Comparison of ENCODE assay signal across 10 cellular contexts in the genomic region with DNA sequence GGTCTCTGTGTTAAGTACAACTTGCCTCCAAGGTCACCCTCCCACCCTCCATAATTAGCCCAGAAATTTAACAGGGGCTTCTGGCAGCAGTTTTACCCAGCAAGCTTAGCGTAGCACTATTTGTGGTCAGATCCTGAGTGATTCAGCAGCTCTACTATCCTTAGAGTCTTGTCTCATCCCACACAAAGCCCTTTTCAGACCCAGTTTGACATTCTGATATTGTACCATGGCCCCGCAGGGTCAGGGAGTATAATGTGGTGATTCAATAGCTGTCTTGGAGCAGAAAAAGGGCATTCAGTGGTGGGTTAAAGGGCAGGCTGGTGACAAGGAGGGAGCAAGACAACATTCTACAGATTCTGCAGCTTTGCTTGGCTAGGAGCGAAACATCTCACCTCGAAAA.
DNase-seq lines count a peak whose midpoint lies in the region; ATAC-seq and TF ChIP-seq lines count a peak whose summit lies in the region.
"Had no signal": no experiment of that assay in that cellular context is flagged by ENCODE, and none has a peak within 500 bp of the region (broad histone marks: within the 10 kb centered on the region; RNA-seq: fewer than 3 reads in every experiment).

No MANE protein-coding gene starts in this region.

- H3K4me3 ChIP-seq in ectodermal cell (ENCODE audit: insufficient read depth, low read depth, low read length) (no peak overlapping the region), tibial artery (peak overlapping the region in 1 of 2 donors; percentile 43)

- POLR2A ChIA-PET in activated CD8-positive, alpha-beta T cell treated with anti-CD3 and anti-CD28 coated beads for 36 hours (lab: Charles Lee), result no interaction called here
- POLR2A ChIA-PET in activated CD8-positive, alpha-beta T cell treated with anti-CD3 and anti-CD28 coated beads, Interleukin-2, amount 10 ng/mL, durations not matched to agents 7 days and 5 days (lab: Charles Lee), result no interaction called here

- ATAC-seq in activated CD8-positive, alpha-beta T cell treated with anti-CD3 and anti-CD28 coated beads for 36 hours, result peak; percentile 42
- ATAC-seq in activated CD8-positive, alpha-beta T cell treated with anti-CD3 and anti-CD28 coated beads, Interleukin-2, amount 10 ng/mL, durations not matched to agents 7 days and 5 days, result no peak

- H3K27me3 ChIP-seq in ectodermal cell (ENCODE audit: control insufficient read depth, insufficient read depth, low read length, poor library complexity, severe bottlenecking) (no peaks in the 10 kb centered on the region), tibial artery (no peaks in the 10 kb centered on the region)

- H3K9me3 ChIP-seq in ectodermal cell (ENCODE audit: control insufficient read depth, low read length), result no peaks in the 10 kb centered on the region
- H3K9me3 ChIP-seq in tibial artery, result no peaks in the 10 kb centered on the region

- H3K4me1 ChIP-seq in ectodermal cell (ENCODE audit: control insufficient read depth, insufficient read depth, low read length), result peaks cover 5% of the 10 kb centered on the region
- peaks cover 0 to 8% (median 3%) of the 10 kb centered on the region in 4 donors for H3K4me1 ChIP-seq in tibial artery

- peaks cover 14% of the 10 kb centered on the region for H3K9me3 Mint-ChIP-seq in activated CD8-positive, alpha-beta T cell treated with anti-CD3 and anti-CD28 coated beads for 36 hours
- no peaks in the 10 kb centered on the region for H3K9me3 Mint-ChIP-seq in activated CD8-positive, alpha-beta T cell treated with anti-CD3 and anti-CD28 coated beads, Interleukin-2, amount 10 ng/mL, durations not matched to agents 7 days and 5 days (ENCODE audit: insufficient read depth)
- peaks cover 2% of the 10 kb centered on the region for H3K9me3 Mint-ChIP-seq in Calu3 (ENCODE audit: low read depth, unreplicated experiment)

- no peak overlapping the region for H3K27ac Mint-ChIP-seq in activated CD8-positive, alpha-beta T cell treated with anti-CD3 and anti-CD28 coated beads for 36 hours
- H3K27ac Mint-ChIP-seq in activated CD8-positive, alpha-beta T cell treated with anti-CD3 and anti-CD28 coated beads, Interleukin-2, amount 10 ng/mL, durations not matched to agents 7 days and 5 days, result no peak overlapping the region
- H3K27ac Mint-ChIP-seq in Calu3 (ENCODE audit: unreplicated experiment), result no peak overlapping the region
- H3K27ac Mint-ChIP-seq: activated CD4-positive, alpha-beta T cell treated with anti-CD3 and anti-CD28 coated beads, Interleukin-2, amount 10 ng/mL, durations not matched to agents 7 days and 5 days had no signal

- no peak for TF ChIP-seq CTCF in activated CD8-positive, alpha-beta T cell treated with anti-CD3 and anti-CD28 coated beads for 36 hours (IDR thresholded peaks at IDR 0.05)
- no peak for TF ChIP-seq CTCF in tibial artery (IDR thresholded peaks at IDR 0.05)
- TF ChIP-seq CTCF in Calu3 (IDR thresholded peaks at IDR 0.05; ENCODE audit: unreplicated experiment), result no peak

- no TSS peak for BruUV-seq in Calu3 (replicated peaks; lab: Mats Ljungman, UMichigan)

- peaks cover 2% of the 10 kb centered on the region for H3K36me3 Mint-ChIP-seq in activated CD8-positive, alpha-beta T cell treated with anti-CD3 and anti-CD28 coated beads for 36 hours (ENCODE audit: low read depth)
- no peaks in the 10 kb centered on the region for H3K36me3 Mint-ChIP-seq in activated CD8-positive, alpha-beta T cell treated with anti-CD3 and anti-CD28 coated beads, Interleukin-2, amount 10 ng/mL, durations not matched to agents 7 days and 5 days (ENCODE audit: low read depth)
- no peaks in the 10 kb centered on the region for H3K36me3 Mint-ChIP-seq in Calu3 (ENCODE audit: insufficient read depth, unreplicated experiment)

- H3K4me3 Mint-ChIP-seq in activated CD8-positive, alpha-beta T cell treated with anti-CD3 and anti-CD28 coated beads for 36 hours, result no peak overlapping the region
- no peak overlapping the region for H3K4me3 Mint-ChIP-seq in activated CD8-positive, alpha-beta T cell treated with anti-CD3 and anti-CD28 coated beads, Interleukin-2, amount 10 ng/mL, durations not matched to agents 7 days and 5 days
- no peak overlapping the region for H3K4me3 Mint-ChIP-seq in Calu3 (ENCODE audit: low read depth, unreplicated experiment)

- H3K4me1 Mint-ChIP-seq in activated CD8-positive, alpha-beta T cell treated with anti-CD3 and anti-CD28 coated beads for 36 hours (ENCODE audit: low read depth), result peaks cover 11% of the 10 kb centered on the region
- H3K4me1 Mint-ChIP-seq in activated CD8-positive, alpha-beta T cell treated with anti-CD3 and anti-CD28 coated beads, Interleukin-2, amount 10 ng/mL, durations not matched to agents 7 days and 5 days (ENCODE audit: low read depth), result peaks cover 19% of the 10 kb centered on the region
- H3K4me1 Mint-ChIP-seq in Calu3 (ENCODE audit: low read depth, unreplicated experiment), result no peaks in the 10 kb centered on the region

- H3K36me3 ChIP-seq in ectodermal cell (ENCODE audit: control insufficient read depth, insufficient read depth, low read length), result no peaks in the 10 kb centered on the region
- H3K36me3 ChIP-seq in tibial artery, result no peaks in the 10 kb centered on the region

- CTCF ChIA-PET in activated CD8-positive, alpha-beta T cell treated with anti-CD3 and anti-CD28 coated beads for 36 hours (lab: Charles Lee), result interaction anchor here (0.6 to 4.9 kb wide), 17 partner anchors 12 to 488 kb away, joined by 3 to 68 read pairs (median 4); a partner anchor contains a TSS
- CTCF ChIA-PET in activated CD8-positive, alpha-beta T cell treated with anti-CD3 and anti-CD28 coated beads, Interleukin-2, amount 10 ng/mL, durations not matched to agents 7 days and 5 days (lab: Charles Lee), result interaction anchor here (0.8 to 2.4 kb wide), 11 partner anchors 9 to 755 kb away, joined by 3 to 10 read pairs (median 4); a partner anchor contains a TSS
- CTCF ChIA-PET in Calu3 (lab: Charles Lee), result interaction anchor here (1.0 kb wide), 1 partner anchor 89 kb away, joined by 7 read pairs; no protein-coding TSS in a partner anchor

- peaks cover 3% of the 10 kb centered on the region for H3K27me3 Mint-ChIP-seq in activated CD8-positive, alpha-beta T cell treated with anti-CD3 and anti-CD28 coated beads for 36 hours
- H3K27me3 Mint-ChIP-seq in activated CD8-positive, alpha-beta T cell treated with anti-CD3 and anti-CD28 coated beads, Interleukin-2, amount 10 ng/mL, durations not matched to agents 7 days and 5 days (ENCODE audit: low read depth), result peaks cover 5% of the 10 kb centered on the region
- H3K27me3 Mint-ChIP-seq in Calu3 (ENCODE audit: unreplicated experiment), result peaks cover 29% of the 10 kb centered on the region

- peak; percentile 12 for DNase-seq in activated CD8-positive, alpha-beta T cell treated with anti-CD3 and anti-CD28 coated beads for 36 hours
- no peak for DNase-seq in activated CD8-positive, alpha-beta T cell treated with anti-CD3 and anti-CD28 coated beads, Interleukin-2, amount 10 ng/mL, durations not matched to agents 7 days and 5 days
- DNase-seq in midbrain (lab: John Stamatoyannopoulos, UW) (peak; percentile 90), tibial artery (no peak), Calu3 (no peak), NK-92 (lab: John Stamatoyannopoulos, UW; ENCODE audit: unreplicated experiment) (no peak), NCI-H526 treated with DMSO at 0.1 percent for 48 hours (lab: John Stamatoyannopoulos, UW) (no peak)
- DNase-seq: 8988T had no signal

- intact Hi-C loops in activated CD8-positive, alpha-beta T cell treated with anti-CD3 and anti-CD28 coated beads for 36 hours (cut with micrococcal nuclease), result loop anchor here (2.0 kb wide), 1 partner anchor 484 kb away; no protein-coding TSS in a partner anchor
- intact Hi-C loops in tibial artery (cut with DNase I; ENCODE audit: low total_unique reads) (no loop called here), Calu3 (cut with micrococcal nuclease; ENCODE audit: unreplicated experiment) (loop anchor here (2.0 to 10.0 kb wide), 2 partner anchors 342 to 482 kb away; no protein-coding TSS in a partner anchor)

- WGBS in ectodermal cell, 2 experiments, result 47 to 77% methylated on average over 4 of the region's 4 CpGs

- H3K27ac ChIP-seq in ectodermal cell (ENCODE audit: insufficient read depth, low read depth, low read length, poor library complexity, severe bottlenecking), result peak overlapping the region; percentile 64
- peak overlapping the region; percentile 2 to 37 for H3K27ac ChIP-seq in tibial artery

Comparison
In these comparisons a context has a peak if more than half of its experiments do, and no peak if none do; other contexts are left out.
1. DNase-seq: peak in activated CD8-positive, alpha-beta T cell treated with anti-CD3 and anti-CD28 coated beads for 36 hours (single experiment) and midbrain (single experiment); none in activated CD8-positive, alpha-beta T cell treated with anti-CD3 and anti-CD28 coated beads, Interleukin-2, amount 10 ng/mL, durations not matched to agents 7 days and 5 days (single experiment), tibial artery (0 of 2), Calu3 (single experiment), NK-92 (single experiment) and NCI-H526 treated with DMSO at 0.1 percent for 48 hours (single experiment).